8 cellular contexts compared by ENCODE assay signal in genomic region chr6:31192431-31193105, GRCh38. TPM values are rescaled to one million over a fixed set of nuclear protein-coding genes. Genes with fewer than 3 reads are reported as not detected.
DNase-seq lines count a peak whose midpoint lies in the region; TF ChIP-seq lines count a peak whose summit lies in the region.
"Not testable (repeated sequence)": the region's sequence is repeated elsewhere in the genome, so short reads cannot be mapped to it uniquely, and the experiment has no call there.

No MANE protein-coding gene starts in this region.

- not testable (repeated sequence) for H3K9me3 Mint-ChIP-seq in activated CD4-positive, alpha-beta memory T cell treated with anti-CD3 and anti-CD28 coated beads for 36 hours; chondrocyte (ENCODE audit: low read depth); immature natural killer cell

- intact Hi-C loops in PC-9 (cut with micrococcal nuclease; ENCODE audit: unreplicated experiment), result loop anchor here (1.0 to 5.0 kb wide), 6 partner anchors 34 to 710 kb away; partner anchors contain the start of gene TCF19
- intact Hi-C loops in activated CD4-positive, alpha-beta memory T cell treated with anti-CD3 and anti-CD28 coated beads for 36 hours (cut with micrococcal nuclease), result loop anchor here (1.0 kb wide), 1 partner anchor 55 kb away; no protein-coding TSS in a partner anchor

- H3K4me2 ChIP-seq in PC-9, result not testable (repeated sequence)

- H4K20me1 ChIP-seq in PC-9 (ENCODE audit: insufficient read depth), result not testable (repeated sequence)

- not testable (repeated sequence) for H3K4me3 Mint-ChIP-seq in activated CD4-positive, alpha-beta memory T cell treated with anti-CD3 and anti-CD28 coated beads for 36 hours; chondrocyte (ENCODE audit: unreplicated experiment); immature natural killer cell

- POLR2A ChIA-PET in PC-9 (lab: Charles Lee; ENCODE audit: unreplicated experiment), result interaction anchor here (0.6 kb wide), 1 partner anchor 446 kb away, joined by 10 read pairs; no protein-coding TSS in a partner anchor
- POLR2A ChIA-PET in activated CD4-positive, alpha-beta memory T cell treated with anti-CD3 and anti-CD28 coated beads for 36 hours (lab: Charles Lee), result interaction anchor here (0.6 to 0.7 kb wide), 2 partner anchors 17 to 53 kb away, joined by 3 read pairs; partner anchors contain the start of gene PSORS1C2

- peaks cover 23% of the 10 kb centered on the region for H3K4me1 Mint-ChIP-seq in activated CD4-positive, alpha-beta memory T cell treated with anti-CD3 and anti-CD28 coated beads for 36 hours (ENCODE audit: low read depth)
- not testable (repeated sequence) for H3K4me1 Mint-ChIP-seq in chondrocyte (ENCODE audit: low read depth)
- H3K4me1 Mint-ChIP-seq in immature natural killer cell, result peaks cover 15 to 23% of the 10 kb centered on the region in 2 donors

- H3K27ac ChIP-seq in PC-9, result not testable (repeated sequence)

- H3K36me3 ChIP-seq in PC-9 (ENCODE audit: low read depth), result not testable (repeated sequence)

- not testable (repeated sequence) for H3K4me3 ChIP-seq in NB4 (ENCODE audit: low read depth, low read length); PC-9; retinal pigment epithelial cell (ENCODE audit: low read length)

- peaks cover 16% of the 10 kb centered on the region; the same call in 1 of the 2 replicates for H3F3A ChIP-seq in PC-9 (ENCODE audit: insufficient read depth, low read depth)

- TF ChIP-seq CTCF in GM10266 (IDR thresholded peaks at IDR 0.05; ENCODE audit: control insufficient read depth, insufficient read depth, low read depth, missing control alignments) (peak; percentile 86), NB4 (IDR thresholded peaks at IDR 0.05; ENCODE audit: low read depth, low read length) (peak; percentile 56), PC-9 (conservative IDR thresholded peaks at IDR 0.05) (peak; percentile 74), chondrocyte (IDR thresholded peaks at IDR 0.05) (peak; percentile 84), retinal pigment epithelial cell (conservative IDR thresholded peaks at IDR 0.05; ENCODE audit: low read depth, low read length) (peak; percentile 69)

- not testable (repeated sequence) for H2AFZ ChIP-seq in PC-9

- not testable (repeated sequence) for H3K79me2 ChIP-seq in PC-9 (ENCODE audit: low read depth)

- not testable (repeated sequence) for H3K27me3 Mint-ChIP-seq in activated CD4-positive, alpha-beta memory T cell treated with anti-CD3 and anti-CD28 coated beads for 36 hours; chondrocyte (ENCODE audit: low read depth)
- peaks cover 6 to 13% (median 8%) of the 10 kb centered on the region in 3 donors for H3K27me3 Mint-ChIP-seq in immature natural killer cell (ENCODE audit: low read depth in 3 of 3)

- not testable (repeated sequence) for BruUV-seq in PC-9 (replicated peaks; lab: Mats Ljungman, UMichigan)

- H3K27ac Mint-ChIP-seq in activated CD4-positive, alpha-beta memory T cell treated with anti-CD3 and anti-CD28 coated beads for 36 hours; chondrocyte (ENCODE audit: unreplicated experiment): not testable (repeated sequence)
- H3K27ac Mint-ChIP-seq in immature natural killer cell, result peak overlapping the region in 3 of 6 donors; percentile 15 to 81 (median 21)

- H3K4me1 ChIP-seq in PC-9 (replicated peaks; ENCODE audit: insufficient read depth), result not testable (repeated sequence)

- CTCF ChIA-PET in PC-9 (lab: Charles Lee), result interaction anchor here (0.5 to 1.2 kb wide), 14 partner anchors 23 to 440 kb away, joined by 3 to 10 read pairs (median 4); partner anchors contain the start of genes CCHCR1, PSORS1C2 and VARS2
- CTCF ChIA-PET in activated CD4-positive, alpha-beta memory T cell treated with anti-CD3 and anti-CD28 coated beads for 36 hours (lab: Charles Lee), result interaction anchor here (0.7 to 7.7 kb wide), 15 partner anchors 8 to 277 kb away, joined by 3 to 161 read pairs (median 4); partner anchors contain the start of genes PSORS1C2 and TCF19

- DNase-seq in 8988T (peak; percentile 58), GM10266 (ENCODE audit: extremely low spot score) (peak; percentile 72), NB4 (ENCODE audit: low read depth) (peak; percentile 73), PC-9 (peak; percentile 69 to 76), immature natural killer cell (peak; percentile 48 to 59 (median 59)), retinal pigment epithelial cell (ENCODE audit: low read depth) (peak; percentile 20)
- peak; percentile 79 for DNase-seq in activated CD4-positive, alpha-beta memory T cell treated with anti-CD3 and anti-CD28 coated beads for 36 hours
- not testable (repeated sequence) for DNase-seq in chondrocyte (ENCODE audit: low spot score)

- TF ChIP-seq POLR2A in NB4 (IDR thresholded peaks at IDR 0.05; ENCODE audit: extremely low read depth, insufficient read length), result not testable (repeated sequence)

- H3K9me3 ChIP-seq in PC-9 (ENCODE audit: insufficient read depth, low read depth), result not testable (repeated sequence)

- not testable (repeated sequence) for H3K36me3 Mint-ChIP-seq in activated CD4-positive, alpha-beta memory T cell treated with anti-CD3 and anti-CD28 coated beads for 36 hours; chondrocyte (ENCODE audit: low read depth); immature natural killer cell

- H3K9me2 ChIP-seq in PC-9 (ENCODE audit: insufficient read depth), result not testable (repeated sequence)

- H3K27me3 ChIP-seq in PC-9 (ENCODE audit: insufficient read depth, low read depth), result not testable (repeated sequence)

RNA-seq across cellular contexts. Expression of gene POU5F1, which starts 22.1 kb away (rescaled TPM):
- total RNA-seq in PC-9 (2021) (1.1 and 1.4 TPM in 2 replicates), chondrocyte (1.2 to 1.6 TPM in 2 of 3 replicates, not detected in the other)
- total RNA-seq in activated CD4-positive, alpha-beta memory T cell treated with anti-CD3 and anti-CD28 coated beads for 36 hours, result under 1 TPM in 1 of 2 experiments, not detected in 1; 0.52 TPM
- polyA plus RNA-seq in immature natural killer cell, result under 1 TPM in 1 of 3 donors, not detected in 2; 0.15 TPM

RNA-seq across cellular contexts. Expression of gene TCF19, which starts 34.2 kb away (rescaled TPM):
- total RNA-seq in PC-9 (2021) (19.0 and 26.0 TPM in 2 replicates), chondrocyte (7.4 to 22.4 TPM (median 7.9 TPM) in 3 replicates)
- 10 to 100 TPM; 93.0 to 93.1 TPM for total RNA-seq in activated CD4-positive, alpha-beta memory T cell treated with anti-CD3 and anti-CD28 coated beads for 36 hours
- 10 to 100 TPM in 2 of 3 donors, 1 to 10 TPM in 1; 9.4 to 13.7 (median 12.7) TPM for polyA plus RNA-seq in immature natural killer cell

RNA-seq across cellular contexts. Expression of gene CCHCR1, which starts 35.0 kb away (rescaled TPM):
- total RNA-seq in PC-9 (2021), result 60.6 and 69.0 TPM in 2 replicates
- total RNA-seq in activated CD4-positive, alpha-beta memory T cell treated with anti-CD3 and anti-CD28 coated beads for 36 hours, result 10 to 100 TPM; 44.5 to 50.5 TPM
- total RNA-seq in chondrocyte, result 11.2 to 18.3 TPM (median 13.4 TPM) in 3 replicates
- 1 to 10 TPM in 2 of 3 donors, under 1 TPM in 1; 0.42 to 6.1 (median 4.8) TPM for polyA plus RNA-seq in immature natural killer cell

RNA-seq across cellular contexts. Expression of gene PSORS1C2, which starts 53.7 kb away (rescaled TPM):
- not detected in 2 replicates for total RNA-seq in PC-9 (2021)
- not detected for total RNA-seq in activated CD4-positive, alpha-beta memory T cell treated with anti-CD3 and anti-CD28 coated beads for 36 hours
- total RNA-seq in chondrocyte, result not detected in 3 replicates
- not detected for polyA plus RNA-seq in immature natural killer cell
